Comparison of ENCODE assay signal across 9 cellular contexts in the genomic region with DNA sequence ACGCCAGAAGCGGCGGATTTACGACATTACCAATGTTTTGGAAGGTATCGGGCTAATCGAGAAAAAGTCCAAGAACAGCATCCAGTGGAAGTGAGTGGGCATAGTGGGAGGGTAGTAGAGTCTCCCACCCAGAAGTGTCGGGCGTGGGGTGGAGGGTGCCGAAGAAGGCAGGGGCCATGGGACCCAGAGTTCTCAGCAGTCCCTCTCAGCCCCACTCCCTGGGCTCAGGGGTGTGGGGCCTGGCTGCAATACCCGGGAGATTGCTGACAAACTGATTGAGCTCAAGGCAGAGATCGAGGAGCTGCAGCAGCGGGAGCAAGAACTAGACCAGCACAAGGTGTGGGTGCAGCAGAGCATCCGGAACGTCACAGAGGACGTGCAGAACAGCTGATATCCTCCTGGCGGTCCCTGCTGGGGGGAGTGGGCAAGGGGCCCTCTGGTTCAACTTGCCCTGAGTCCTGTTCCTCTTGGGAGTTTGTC. TPM values are rescaled to one million over a fixed set of nuclear protein-coding genes. Genes with fewer than 3 reads are reported as not detected.
DNase-seq lines count a peak whose midpoint lies in the region; ATAC-seq, FAIRE-seq and TF ChIP-seq lines count a peak whose summit lies in the region.
"Had no signal": no experiment of that assay in that cellular context is flagged by ENCODE, and none has a peak within 500 bp of the region (broad histone marks: within the 10 kb centered on the region; RNA-seq: fewer than 3 reads in every experiment).

No MANE protein-coding gene starts in this region.

- no peaks in the 10 kb centered on the region for H3K9me3 Mint-ChIP-seq in T-cell

- H3K27me3 Mint-ChIP-seq in T-cell = no peaks in the 10 kb centered on the region

- H3K4me1 Mint-ChIP-seq in T-cell = peaks cover 42 to 56% (median 43%) of the 10 kb centered on the region in 3 donors

- intact Hi-C loops in posterior vena cava (cut with DNase I) = no loop called here

- peak overlapping the region; percentile 52 to 79 for H3K27ac Mint-ChIP-seq in T-cell

- no peak for TF ChIP-seq CTCF in fibroblast of the aortic adventitia (IDR thresholded peaks at IDR 0.05; ENCODE audit: insufficient read depth, low read length)

- ATAC-seq in GM19452 (IDR thresholded peaks at IDR 0.05; ENCODE audit: unreplicated experiment) = peak; percentile 1
- ATAC-seq in T-cell (replicated peaks in 1 of 4) = no peak

- POLR2A ChIA-PET in T-cell (lab: Charles Lee) = no interaction called here

- FAIRE-seq in HTR-8/SVneo (lab: Jason Lieb, UNC) = no peak
- FAIRE-seq: colon had no signal

- peak overlapping the region; percentile 97 for H3K4me3 ChIP-seq in fibroblast of the aortic adventitia (ENCODE audit: low read depth, low read length)
- peak overlapping the region; percentile 99 for H3K4me3 ChIP-seq in skeletal muscle cell (ENCODE audit: low read depth, low read length)

- H3K36me3 Mint-ChIP-seq in T-cell = peaks cover 22% of the 10 kb centered on the region

- DNase-seq in T-cell (peak in 1 of 34 experiments; percentile 23), fibroblast of the aortic adventitia (ENCODE audit: low read depth) (no peak), skeletal muscle cell (ENCODE audit: low read depth) (no peak), HTR-8/SVneo (ENCODE audit: insufficient read length, low spot score) (no peak), posterior vena cava (ENCODE audit: low spot score) (no peak), COLO829 (ENCODE audit: low spot score) (no peak)
- DNase-seq in activated effector memory CD4-positive, alpha-beta T cell treated with anti-CD3 and anti-CD28 coated beads, Interleukin-2, amount 50 U/mL, for 16 hours = no peak

- CTCF ChIA-PET in T-cell (lab: Charles Lee) = interaction anchor here (0.6 to 0.7 kb wide), 2 partner anchors 288 to 292 kb away, joined by 3 read pairs; a partner anchor contains a TSS

- peak overlapping the region; percentile 78 to 91 (median 87) for H3K4me3 Mint-ChIP-seq in T-cell

RNA-seq across cellular contexts. Expression of a gene that starts 0.9 kb away (rescaled TPM):
- total RNA-seq in T-cell (10 to 100 TPM; 59.4 to 97.1 (median 83.1) TPM), fibroblast of the aortic adventitia (ENCODE audit: low replicate concordance) (31.9 and 47.5 TPM in 2 replicates), posterior vena cava (10 to 100 TPM; 42.0 to 43.8 TPM)

RNA-seq across cellular contexts. Expression of a gene that starts 2.9 kb away (rescaled TPM):
- total RNA-seq in T-cell (under 1 TPM in 1 of 5 donors, not detected in 4; 0.25 TPM), fibroblast of the aortic adventitia (ENCODE audit: low replicate concordance) (0.98 TPM in 1 of 2 replicates, not detected in the other), posterior vena cava (1 to 10 TPM; 1.6 to 3.1 TPM)

RNA-seq across cellular contexts. Expression of a gene that starts 6.1 kb away (rescaled TPM):
- total RNA-seq in T-cell (10 to 100 TPM in 1 of 5 donors, 1 to 10 TPM in 4; 3.8 to 11.7 (median 8.8) TPM), fibroblast of the aortic adventitia (ENCODE audit: low replicate concordance) (0.09 and 0.33 TPM in 2 replicates), posterior vena cava (1 to 10 TPM in 1 of 2 donors, under 1 TPM in 1; 0.93 to 1.2 TPM)

RNA-seq across cellular contexts. Expression of a gene that starts 9.1 kb away (rescaled TPM):
- total RNA-seq in T-cell (10 to 100 TPM; 11.3 to 16.5 (median 14.8) TPM), fibroblast of the aortic adventitia (ENCODE audit: low replicate concordance) (8.6 and 9.9 TPM in 2 replicates), posterior vena cava (10 to 100 TPM; 18.3 to 22.1 TPM)

RNA-seq across cellular contexts. Expression of a gene that starts 22.5 kb away (rescaled TPM):
- total RNA-seq in T-cell = 1 to 10 TPM; 2.1 to 8.0 (median 5.2) TPM
- total RNA-seq in fibroblast of the aortic adventitia (ENCODE audit: low replicate concordance) = 10.1 and 27.1 TPM in 2 replicates
- 10 to 100 TPM; 18.8 to 31.6 TPM for total RNA-seq in posterior vena cava
